ENCODE assay signal across 8 cellular contexts in the genomic region with DNA sequence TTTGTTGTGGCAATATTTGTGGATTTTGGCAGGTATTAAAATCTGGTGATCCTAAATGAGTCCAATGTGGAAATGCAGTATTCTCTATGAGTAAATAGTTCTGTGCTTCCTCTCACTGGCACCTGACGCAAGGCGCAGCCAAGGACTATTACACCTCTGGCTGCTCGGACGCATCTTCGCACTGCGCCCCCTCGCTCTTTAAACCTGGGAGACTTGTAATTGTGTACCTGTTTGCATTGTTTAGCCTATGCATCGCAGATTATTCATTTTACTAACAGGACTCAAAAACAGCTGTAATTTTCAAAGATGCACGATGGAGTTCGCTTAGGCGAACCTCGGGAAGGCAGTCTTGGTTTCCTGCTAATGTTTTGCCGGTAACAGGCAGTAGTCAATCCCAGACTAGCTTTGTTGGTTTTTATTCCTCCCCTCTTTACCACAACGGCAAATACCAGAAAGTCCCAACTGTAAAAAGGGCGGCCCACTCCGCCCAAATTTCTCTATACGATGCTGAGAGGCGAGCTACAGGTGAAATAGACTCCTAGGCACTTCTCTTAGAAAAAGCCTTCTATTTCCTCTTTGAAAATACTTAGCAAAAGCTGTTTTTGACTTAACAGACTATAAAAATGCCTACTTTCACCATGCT.
A peak's percentile ranks its signal among the peaks of the same experiment; 100 is the strongest.
DNase-seq lines count a peak whose midpoint lies in the region; ATAC-seq and TF ChIP-seq lines count a peak whose summit lies in the region.
"Had no signal": no experiment of that assay in that cellular context is flagged by ENCODE, and none has a peak within 500 bp of the region (broad histone marks: within the 10 kb centered on the region; RNA-seq: fewer than 3 reads in every experiment).

No MANE protein-coding gene starts in this region.

- H2BK20ac ChIP-seq in H9 (ENCODE audit: low read depth, low read length, poor library complexity, severe bottlenecking): no peak overlapping the region

- H3K14ac ChIP-seq in H9 (ENCODE audit: insufficient read depth, low read length): no peak overlapping the region

- no peak overlapping the region for H3K27ac ChIP-seq in H9 (ENCODE audit: insufficient read length, low read depth, low read length)
- H3K27ac ChIP-seq in esophagus muscularis mucosa (replicated peaks in 1 of 4): no peak overlapping the region

- no peak overlapping the region for H2BK5ac ChIP-seq in H9 (ENCODE audit: insufficient read length, low read length)

- H3K36me3 Mint-ChIP-seq in H9 (ENCODE audit: insufficient read depth in 1 of 3, low read depth in 3 of 3) (no peaks in the 10 kb centered on the region; a peak in 1 of 7 replicates), Calu3 (ENCODE audit: insufficient read depth, unreplicated experiment) (peaks cover 32% of the 10 kb centered on the region), MCF 10A (ENCODE audit: insufficient read depth, unreplicated experiment) (peaks cover 5% of the 10 kb centered on the region)
- H3K36me3 Mint-ChIP-seq in activated CD4-positive, alpha-beta memory T cell treated with anti-CD3 and anti-CD28 coated beads for 36 hours: peaks cover 2% of the 10 kb centered on the region

- H4K8ac ChIP-seq in H9 (replicated peaks; ENCODE audit: insufficient read length, low read depth, low read length): no peak overlapping the region

- H3K4me1 ChIP-seq in H9 (ENCODE audit: insufficient read depth, low read length) (peaks cover 3% of the 10 kb centered on the region; the same call in 1 of the 2 replicates), esophagus muscularis mucosa (peaks cover 10 to 65% (median 56%) of the 10 kb centered on the region in 4 donors)

- H3T11ph ChIP-seq in H9 (ENCODE audit: low read length): no peak overlapping the region

- CTCF ChIA-PET in activated CD4-positive, alpha-beta memory T cell treated with anti-CD3 and anti-CD28 coated beads for 36 hours (lab: Charles Lee): interaction anchor here (0.6 to 2.6 kb wide), 6 partner anchors 16 to 131 kb away, joined by 3 to 15 read pairs (median 4); partner anchors contain the start of gene TRIM13
- CTCF ChIA-PET in Calu3 (lab: Charles Lee) (no interaction called here), MCF 10A (lab: Yijun Ruan, JAX) (interaction anchor here (0.7 kb wide), 1 partner anchor 14 kb away, joined by 4 read pairs; no protein-coding TSS in a partner anchor)

- POLR2A ChIA-PET in activated CD4-positive, alpha-beta memory T cell treated with anti-CD3 and anti-CD28 coated beads for 36 hours (lab: Charles Lee): interaction anchor here (0.9 to 11.0 kb wide), 6 partner anchors 47 to 1675 kb away, joined by 3 to 132 read pairs (median 5); partner anchors contain the start of gene KPNA3
- POLR2A ChIA-PET in MCF 10A (lab: Yijun Ruan, JAX): interaction anchor here (0.6 to 17.8 kb wide), 2 partner anchors 50 to 394 kb away, joined by 3 to 429 read pairs; no protein-coding TSS in a partner anchor

- no peak overlapping the region for H3K18ac ChIP-seq in H9 (ENCODE audit: insufficient read length, low read depth, low read length)

- no peak overlapping the region for H4K5ac ChIP-seq in H9 (ENCODE audit: insufficient read length, low read depth, low read length)

- H3K4me1 Mint-ChIP-seq in H9 (peaks cover 56 to 58% of the 10 kb centered on the region in 2 experiments), Calu3 (ENCODE audit: low read depth, unreplicated experiment) (no peaks in the 10 kb centered on the region), MCF 10A (ENCODE audit: insufficient read depth, unreplicated experiment) (peaks cover 8% of the 10 kb centered on the region)
- peaks cover 66% of the 10 kb centered on the region for H3K4me1 Mint-ChIP-seq in activated CD4-positive, alpha-beta memory T cell treated with anti-CD3 and anti-CD28 coated beads for 36 hours (ENCODE audit: low read depth)

- DNase-seq in H9: peak; percentile 62
- DNase-seq in activated CD4-positive, alpha-beta memory T cell treated with anti-CD3 and anti-CD28 coated beads for 36 hours: peak; percentile 66
- DNase-seq in esophagus muscularis mucosa (ENCODE audit: extremely low spot score): peak; percentile 29
- peak; percentile 32 for DNase-seq in stimulated activated CD4-positive, alpha-beta T cell treated with anti-CD3 and anti-CD28 coated beads, Interleukin-4, amount 100 ng/mL, for 24 hours
- no peak for DNase-seq in Calu3
- DNase-seq in MCF 10A (ENCODE audit: unreplicated experiment): no peak
- DNase-seq: T1000 had no signal

- H3K9ac ChIP-seq in H9 (ENCODE audit: extremely low read depth, insufficient read length, low read length): no peak overlapping the region

- no peaks in the 10 kb centered on the region for H3K79me1 ChIP-seq in H9 (ENCODE audit: insufficient read depth, low read depth, low read length, poor library complexity, severe bottlenecking)

- H3K56ac ChIP-seq in H9 (ENCODE audit: insufficient read length, low read depth, low read length): no peak overlapping the region

- no peak for TF ChIP-seq POLR2A in esophagus muscularis mucosa (IDR thresholded peaks at IDR 0.05; ENCODE audit: low read depth)

- no peak overlapping the region for H2BK15ac ChIP-seq in H9 (ENCODE audit: low read depth, low read length)

- H3K36me3 ChIP-seq in esophagus muscularis mucosa: no peaks in the 10 kb centered on the region

- H3K27ac Mint-ChIP-seq in H9 (no peak overlapping the region), Calu3 (ENCODE audit: unreplicated experiment) (no peak overlapping the region), MCF 10A (ENCODE audit: low read depth, unreplicated experiment) (no peak overlapping the region)
- H3K27ac Mint-ChIP-seq in activated CD4-positive, alpha-beta memory T cell treated with anti-CD3 and anti-CD28 coated beads for 36 hours: peak overlapping the region; percentile 80

- no peak overlapping the region for H2BK12ac ChIP-seq in H9 (ENCODE audit: insufficient read length, low read depth, low read length)

- no peaks in the 10 kb centered on the region for H3K79me2 ChIP-seq in H9 (ENCODE audit: insufficient read depth, low read length)

- H3K4me3 ChIP-seq in esophagus muscularis mucosa: no peak overlapping the region

- H3K4ac ChIP-seq in H9 (ENCODE audit: low read depth, low read length): no peak overlapping the region

- peaks cover 83% of the 10 kb centered on the region for H3K27me3 Mint-ChIP-seq in H9 (ENCODE audit: low read depth)
- peaks cover 47% of the 10 kb centered on the region for H3K27me3 Mint-ChIP-seq in activated CD4-positive, alpha-beta memory T cell treated with anti-CD3 and anti-CD28 coated beads for 36 hours
- H3K27me3 Mint-ChIP-seq in Calu3 (ENCODE audit: unreplicated experiment): no peaks in the 10 kb centered on the region
- H3K27me3 Mint-ChIP-seq in MCF 10A (ENCODE audit: insufficient read depth, unreplicated experiment): no peaks in the 10 kb centered on the region

- no peak overlapping the region for H4K91ac ChIP-seq in H9 (ENCODE audit: insufficient read length, low read depth, low read length)

- H3K23ac ChIP-seq in H9 (ENCODE audit: insufficient read length, low read depth, low read length): no peak overlapping the region

- no peak overlapping the region for H2AK5ac ChIP-seq in H9 (ENCODE audit: insufficient read length, low read length)

- BruUV-seq in Calu3 (replicated peaks; lab: Mats Ljungman, UMichigan) (no TSS peak), MCF 10A (replicated peaks; lab: Mats Ljungman, UMichigan) (no TSS peak)

- H3K9me3 Mint-ChIP-seq in H9: peaks cover 0 to 6% of the 10 kb centered on the region in 2 experiments; a peak in 3 of 5 replicates
- H3K9me3 Mint-ChIP-seq in activated CD4-positive, alpha-beta memory T cell treated with anti-CD3 and anti-CD28 coated beads for 36 hours: no peaks in the 10 kb centered on the region
- H3K9me3 Mint-ChIP-seq in Calu3 (ENCODE audit: low read depth, unreplicated experiment): no peaks in the 10 kb centered on the region
- H3K9me3 Mint-ChIP-seq in MCF 10A (ENCODE audit: unreplicated experiment): no peaks in the 10 kb centered on the region

- TF ChIP-seq CTCF in H9 (conservative IDR thresholded peaks at IDR 0.05) (0 out of 3 replicates have a peak, but pooled peaks have one; percentile 18), esophagus muscularis mucosa (IDR thresholded peaks at IDR 0.05) (no peak), Calu3 (IDR thresholded peaks at IDR 0.05; ENCODE audit: unreplicated experiment) (no peak), MCF 10A (IDR thresholded peaks at IDR 0.05; ENCODE audit: unreplicated experiment) (no peak)

- ATAC-seq in HG03039 (IDR thresholded peaks at IDR 0.05; ENCODE audit: unreplicated experiment): no peak

- whole genome bisulfite sequencing in H9 (ENCODE audit: extremely low coverage, insufficient read length, low lambda C conversion rate): no CpG with 5 or more reads among the region's 18 CpGs
- 85% methylated on average over 18 of the region's 18 CpGs for WGBS in esophagus muscularis mucosa

- H3K27me3 ChIP-seq in H9 (ENCODE audit: insufficient read depth, low read length) (peaks cover 76% of the 10 kb centered on the region), esophagus muscularis mucosa (peaks cover 3 to 62% (median 50%) of the 10 kb centered on the region in 4 donors)

- H3K9me3 ChIP-seq in H9 (ENCODE audit: control insufficient read depth, low read depth, low read length) (no peaks in the 10 kb centered on the region), esophagus muscularis mucosa (no peaks in the 10 kb centered on the region)

- peak overlapping the region; percentile 74 for H3K4me2 ChIP-seq in H9 (ENCODE audit: insufficient read depth, insufficient read length, low read length)

- intact Hi-C loops in activated CD4-positive, alpha-beta memory T cell treated with anti-CD3 and anti-CD28 coated beads for 36 hours (cut with micrococcal nuclease): loop anchor here (1.0 to 10.0 kb wide), 4 partner anchors 38 to 1696 kb away; no protein-coding TSS in a partner anchor
- intact Hi-C loops in esophagus muscularis mucosa (cut with DNase I): no loop called here
- intact Hi-C loops in Calu3 (cut with micrococcal nuclease; ENCODE audit: unreplicated experiment): no loop called here
- intact Hi-C loops in MCF 10A (cut with micrococcal nuclease): no loop called here

- H4K20me1 ChIP-seq in H9 (ENCODE audit: control insufficient read depth, insufficient read depth, insufficient read length): no peaks in the 10 kb centered on the region

- TF ChIP-seq EP300 in esophagus muscularis mucosa (IDR thresholded peaks at IDR 0.05): no peak

- H3K4me3 Mint-ChIP-seq in H9 (peak overlapping the region; percentile 25 to 82; a peak in 4 of 5 replicates), Calu3 (ENCODE audit: low read depth, unreplicated experiment) (no peak overlapping the region), MCF 10A (ENCODE audit: unreplicated experiment) (no peak overlapping the region)
- peak overlapping the region; percentile 66 for H3K4me3 Mint-ChIP-seq in activated CD4-positive, alpha-beta memory T cell treated with anti-CD3 and anti-CD28 coated beads for 36 hours

- peaks cover 59% of the 10 kb centered on the region for H3K23me2 ChIP-seq in H9 (ENCODE audit: insufficient read length, low read depth, low read length, poor library complexity, severe bottlenecking)

- no peak overlapping the region for H2AFZ ChIP-seq in H9 (ENCODE audit: low read length)

- H2BK120ac ChIP-seq in H9 (ENCODE audit: low read depth, low read length, poor library complexity, severe bottlenecking): no peak overlapping the region

Comparison
In these comparisons a context has a peak if more than half of its experiments do, and no peak if none do; other contexts are left out.
1. DNase-seq: peak in H9 (single experiment), activated CD4-positive, alpha-beta memory T cell treated with anti-CD3 and anti-CD28 coated beads for 36 hours (single experiment), esophagus muscularis mucosa (single experiment) and stimulated activated CD4-positive, alpha-beta T cell treated with anti-CD3 and anti-CD28 coated beads, Interleukin-4, amount 100 ng/mL, for 24 hours (single experiment); none in Calu3 (single experiment) and MCF 10A (single experiment).
2. H3K4me3 Mint-ChIP-seq: peak in H9 (2 of 2) and activated CD4-positive, alpha-beta memory T cell treated with anti-CD3 and anti-CD28 coated beads for 36 hours (single experiment); none in Calu3 (single experiment) and MCF 10A (single experiment).